In genomic region chr9:106862946-106863740, GRCh38 we compare ENCODE assay signal across 8 cellular contexts.
DNase-seq lines count a peak whose midpoint lies in the region; ATAC-seq lines count a peak whose summit lies in the region.

TSS of gene ZNF462 (plus strand) at chr9:106863166. CDS start at chr9:106923384, 60,218 bp downstream.

- peaks cover 53% of the 10 kb centered on the region for H3K27me3 Mint-ChIP-seq in activated naive CD8-positive, alpha-beta T cell

- peak within 1 kb of the TSS; percentile 83 for H3K4me3 Mint-ChIP-seq in activated naive CD8-positive, alpha-beta T cell

- peak; percentile 76 for DNase-seq in ELR (ENCODE audit: low read depth)
- DNase-seq in NCI-H128 (lab: John Stamatoyannopoulos, UW; ENCODE audit: unreplicated experiment), result peak; percentile 40
- DNase-seq in glomerular visceral epithelial cell (ENCODE audit: extremely low spot score), result peak; percentile 72
- no peak for DNase-seq in iPS-NIHi7 (ENCODE audit: extremely low spot score)
- no peak for DNase-seq in activated CD4-positive, CD25-positive, alpha-beta regulatory T cell (lab: John Stamatoyannopoulos, UW)

- H3K4me1 Mint-ChIP-seq in activated naive CD8-positive, alpha-beta T cell (ENCODE audit: low read depth), result peaks cover 33% of the 10 kb centered on the region

- no peak within 1 kb of the TSS for H3K27ac Mint-ChIP-seq in activated naive CD8-positive, alpha-beta T cell

- H3K36me3 Mint-ChIP-seq in activated naive CD8-positive, alpha-beta T cell, result peaks cover 2% of the 10 kb centered on the region

- peak within 1 kb of the TSS; percentile 96 for H3K4me3 ChIP-seq in neuron (ENCODE audit: low read length)

- no peak for ATAC-seq in HG03095 (IDR thresholded peaks at IDR 0.05; ENCODE audit: unreplicated experiment)

- H3K9me3 Mint-ChIP-seq in activated naive CD8-positive, alpha-beta T cell (ENCODE audit: low read depth), result no peaks in the 10 kb centered on the region

- peaks cover 12% of the 10 kb centered on the region for H3K36me3 ChIP-seq in neuron (ENCODE audit: insufficient read depth, low read length)

- no peaks in the 10 kb centered on the region for H3K27me3 ChIP-seq in neuron (ENCODE audit: insufficient read depth, low read length)

- H2AFZ ChIP-seq in neuron (ENCODE audit: low read depth, low read length), result peak within 1 kb of the TSS; percentile 50

- peaks cover 20% of the 10 kb centered on the region for H3K4me1 ChIP-seq in neuron (ENCODE audit: insufficient read depth, low read length)

- peaks cover 3% of the 10 kb centered on the region for H3K9me3 ChIP-seq in neuron (ENCODE audit: low read length)

Comparison
In these comparisons a context has a peak if more than half of its experiments do, and no peak if none do; other contexts are left out.
1. DNase-seq: peak in ELR (single experiment), NCI-H128 (single experiment) and glomerular visceral epithelial cell (single experiment); none in iPS-NIHi7 (single experiment) and activated CD4-positive, CD25-positive, alpha-beta regulatory T cell (0 of 4).